In the genomic region with DNA sequence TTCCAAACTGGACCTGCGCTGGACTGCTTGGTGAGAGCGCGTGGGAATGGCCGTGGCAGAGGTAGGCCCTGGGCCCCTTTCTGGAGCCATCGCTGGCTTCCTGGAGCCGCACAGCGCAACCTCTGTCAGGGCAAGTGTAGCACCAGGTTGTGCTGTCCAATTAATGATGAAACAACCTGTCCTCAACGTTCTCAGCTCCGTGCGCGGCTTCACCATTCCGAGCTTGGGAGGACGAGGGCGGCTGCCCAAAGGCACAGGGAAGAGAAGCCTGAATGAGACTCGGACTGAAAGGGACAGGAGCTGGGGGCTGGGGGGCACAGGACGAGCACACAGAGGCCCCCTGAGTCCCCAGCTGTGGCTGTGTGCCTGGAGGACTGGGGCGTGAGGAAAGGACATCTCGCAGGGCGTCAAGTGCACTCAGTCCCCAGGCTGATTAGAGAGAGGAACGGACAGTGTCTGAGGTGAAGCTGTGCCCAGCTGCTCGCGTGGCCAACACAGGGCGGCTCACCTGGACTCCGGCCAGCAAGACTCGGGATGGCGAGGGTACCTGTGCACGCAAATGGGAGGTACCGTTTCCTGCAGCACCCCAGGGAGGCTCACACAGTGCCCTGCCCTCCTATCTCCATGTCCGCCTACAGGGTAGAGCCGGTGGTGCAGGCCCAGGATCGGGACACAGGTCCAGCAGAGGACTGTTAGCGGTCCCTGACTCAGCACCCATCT, we compare ENCODE assay signal across 21 cellular contexts.
A peak's percentile ranks its signal among the peaks of the same experiment; 100 is the strongest.
DNase-seq lines count a peak whose midpoint lies in the region; TF ChIP-seq lines count a peak whose summit lies in the region.
"Had no signal": no experiment of that assay in that cellular context is flagged by ENCODE, and none has a peak within 500 bp of the region (broad histone marks: within the 10 kb centered on the region; RNA-seq: fewer than 3 reads in every experiment).

No MANE protein-coding gene starts in this region.

- H3K27ac Mint-ChIP-seq in mesothelial cell of epicardium: no peak overlapping the region
- H3K27ac Mint-ChIP-seq: activated CD4-positive, alpha-beta T cell treated with anti-CD3 and anti-CD28 coated beads, Interleukin-2, amount 10 ng/mL, durations not matched to agents 7 days and 5 days; stimulated activated effector memory CD8-positive, alpha-beta T cell treated with anti-CD3 and anti-CD28 coated beads, Interleukin-12 subunit alpha, Interleukin-12 subunit beta, amount 100 ng/mL, for 72 hours had no signal

- peak; percentile 18 for TF ChIP-seq CTCF in choroid plexus epithelial cell (conservative IDR thresholded peaks at IDR 0.05; ENCODE audit: low read depth, low read length)
- peak; percentile 32 for TF ChIP-seq CTCF in mesothelial cell of epicardium (IDR thresholded peaks at IDR 0.05; ENCODE audit: unreplicated experiment)

- H3K4me3 ChIP-seq in BLaER1 (no peak overlapping the region), choroid plexus epithelial cell (ENCODE audit: low read depth, low read length) (no peak overlapping the region)
- H3K4me3 ChIP-seq: cardiac muscle cell, gastroesophageal sphincter, GM23248, left lung, right atrium auricular region, thoracic aorta had no signal

- peaks cover 96% of the 10 kb centered on the region for H3K4me1 ChIP-seq in BLaER1
- H3K4me1 ChIP-seq: gastroesophageal sphincter, left lung, right atrium auricular region had no signal

- 0 out of 2 replicates have a peak overlapping the region, but pooled peaks have one; percentile 87 for H3K4me2 ChIP-seq in BLaER1

- no peaks in the 10 kb centered on the region for H3K9me3 Mint-ChIP-seq in mesothelial cell of epicardium
- H3K9me3 Mint-ChIP-seq: activated CD4-positive, alpha-beta T cell treated with anti-CD3 and anti-CD28 coated beads, Interleukin-2, amount 10 ng/mL, durations not matched to agents 7 days and 5 days; stimulated activated effector memory CD8-positive, alpha-beta T cell treated with anti-CD3 and anti-CD28 coated beads, Interleukin-12 subunit alpha, Interleukin-12 subunit beta, amount 100 ng/mL, for 72 hours had no signal

- H3K36me3 ChIP-seq in BLaER1: no peaks in the 10 kb centered on the region
- H3K36me3 ChIP-seq: cardiac muscle cell, gastroesophageal sphincter, left lung, right atrium auricular region, thoracic aorta had no signal

- DNase-seq in HEK293T (ENCODE audit: extremely low spot score): peak; percentile 24
- no peak for DNase-seq in choroid plexus epithelial cell (ENCODE audit: low read depth)
- no peak for DNase-seq in mesothelial cell of epicardium (ENCODE audit: low spot score in 2 of 2, unreplicated experiment in 2 of 2)
- DNase-seq in effector CD8-positive, alpha-beta T cell (lab: John Stamatoyannopoulos, UW): no peak
- no peak for DNase-seq in activated CD8-positive, alpha-beta memory T cell treated with anti-CD3 and anti-CD28 coated beads, Interleukin-2, amount 50 U/mL, for 48 hours
- DNase-seq in D341Med (ENCODE audit: low spot score): no peak
- no peak for DNase-seq in HCEC 1CT
- DNase-seq: activated CD4-positive, alpha-beta T cell treated with anti-CD3 and anti-CD28 coated beads, Interleukin-2, amount 10 ng/mL, durations not matched to agents 7 days and 5 days; activated effector memory CD4-positive, alpha-beta T cell treated with anti-CD3 and anti-CD28 coated beads, Interleukin-2, amount 50 U/mL, for 16 hours; COR-L47; erythroblast; GM23248; left lung; NCI-H2029 had no signal

- H4K20me1 ChIP-seq in BLaER1: no peaks in the 10 kb centered on the region

- no peaks in the 10 kb centered on the region for H3K27me3 Mint-ChIP-seq in mesothelial cell of epicardium (ENCODE audit: low read depth)
- H3K27me3 Mint-ChIP-seq: activated CD4-positive, alpha-beta T cell treated with anti-CD3 and anti-CD28 coated beads, Interleukin-2, amount 10 ng/mL, durations not matched to agents 7 days and 5 days; IgD-negative memory B cell had no signal

- POLR2A ChIA-PET in HEK293T (lab: Yijun Ruan, JAX): no interaction called here

- CTCF ChIA-PET in HEK293T (lab: Yijun Ruan, JAX): no interaction called here

- H3K27me3 ChIP-seq in BLaER1: no peaks in the 10 kb centered on the region
- H3K27me3 ChIP-seq: cardiac muscle cell, right atrium auricular region had no signal

- H3K36me3 Mint-ChIP-seq in mesothelial cell of epicardium: no peaks in the 10 kb centered on the region
- H3K36me3 Mint-ChIP-seq: IgD-negative memory B cell; stimulated activated effector memory CD8-positive, alpha-beta T cell treated with anti-CD3 and anti-CD28 coated beads, Interleukin-12 subunit alpha, Interleukin-12 subunit beta, amount 100 ng/mL, for 72 hours had no signal

- no peak overlapping the region for H3K27ac ChIP-seq in BLaER1
- H3K27ac ChIP-seq: cardiac muscle cell, gastroesophageal sphincter, GM23248, left lung, right atrium auricular region, thoracic aorta had no signal

- H3K4me1 Mint-ChIP-seq in mesothelial cell of epicardium: peaks cover 7% of the 10 kb centered on the region
- H3K4me1 Mint-ChIP-seq: activated CD4-positive, alpha-beta T cell treated with anti-CD3 and anti-CD28 coated beads, Interleukin-2, amount 10 ng/mL, durations not matched to agents 7 days and 5 days; IgD-negative memory B cell; stimulated activated effector memory CD8-positive, alpha-beta T cell treated with anti-CD3 and anti-CD28 coated beads, Interleukin-12 subunit alpha, Interleukin-12 subunit beta, amount 100 ng/mL, for 72 hours had no signal

- H3K9ac ChIP-seq in BLaER1: no peak overlapping the region
- H3K9ac ChIP-seq: GM23248 had no signal

- no peak overlapping the region for H3K4me3 Mint-ChIP-seq in mesothelial cell of epicardium
- H3K4me3 Mint-ChIP-seq: activated CD4-positive, alpha-beta T cell treated with anti-CD3 and anti-CD28 coated beads, Interleukin-2, amount 10 ng/mL, durations not matched to agents 7 days and 5 days; IgD-negative memory B cell; stimulated activated effector memory CD8-positive, alpha-beta T cell treated with anti-CD3 and anti-CD28 coated beads, Interleukin-12 subunit alpha, Interleukin-12 subunit beta, amount 100 ng/mL, for 72 hours had no signal

- H3K9me3 ChIP-seq in BLaER1: no peaks in the 10 kb centered on the region
- H3K9me3 ChIP-seq: gastroesophageal sphincter, right atrium auricular region, thoracic aorta had no signal

TF ChIP-seq in HEK293T, 16 proteins besides CTCF, POLR2A, EP300 and RAD21:
- TF ChIP-seq CTBP1 (IDR thresholded peaks at IDR 0.05; ENCODE audit: borderline replicate concordance): no peak
- no peak for TF ChIP-seq L3MBTL2 (conservative IDR thresholded peaks at IDR 0.05)
- TF ChIP-seq HDGF (IDR thresholded peaks at IDR 0.05; ENCODE audit: borderline replicate concordance): no peak
- no peak for TF ChIP-seq ELF4 (IDR thresholded peaks at IDR 0.05)
- TF ChIP-seq FOXM1 (IDR thresholded peaks at IDR 0.05; ENCODE audit: borderline replicate concordance): no peak
- TF ChIP-seq, protein P1, sequence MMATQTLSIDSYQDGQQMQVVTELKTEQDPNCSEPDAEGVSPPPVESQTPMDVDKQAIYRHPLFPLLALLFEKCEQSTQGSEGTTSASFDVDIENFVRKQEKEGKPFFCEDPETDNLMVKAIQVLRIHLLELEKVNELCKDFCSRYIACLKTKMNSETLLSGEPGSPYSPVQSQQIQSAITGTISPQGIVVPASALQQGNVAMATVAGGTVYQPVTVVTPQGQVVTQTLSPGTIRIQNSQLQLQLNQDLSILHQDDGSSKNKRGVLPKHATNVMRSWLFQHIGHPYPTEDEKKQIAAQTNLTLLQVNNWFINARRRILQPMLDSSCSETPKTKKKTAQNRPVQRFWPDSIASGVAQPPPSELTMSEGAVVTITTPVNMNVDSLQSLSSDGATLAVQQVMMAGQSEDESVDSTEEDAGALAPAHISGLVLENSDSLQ (IDR thresholded peaks at IDR 0.05): no peak
- no peak for TF ChIP-seq LEF1 (IDR thresholded peaks at IDR 0.05; ENCODE audit: borderline replicate concordance)
- no peak for TF ChIP-seq NFRKB (IDR thresholded peaks at IDR 0.05)
- no peak for TF ChIP-seq FOXA1 (IDR thresholded peaks at IDR 0.05)
- TF ChIP-seq TARDBP (IDR thresholded peaks at IDR 0.05): no peak
- no peak for TF ChIP-seq BHLHE40 (IDR thresholded peaks at IDR 0.05; ENCODE audit: borderline replicate concordance)
- no peak for TF ChIP-seq FOXK2 (IDR thresholded peaks at IDR 0.05)
- TF ChIP-seq SUZ12 (IDR thresholded peaks at IDR 0.05): no peak
- TF ChIP-seq SP1 (IDR thresholded peaks at IDR 0.05): no peak
- no peak for TF ChIP-seq ZNF384 (IDR thresholded peaks at IDR 0.05)
- no peak for TF ChIP-seq ARNT (IDR thresholded peaks at IDR 0.05)
